9 cellular contexts compared by ENCODE assay signal in genomic region chr16:26765087-26765486, GRCh38.
DNase-seq lines count a peak whose midpoint lies in the region; ATAC-seq, FAIRE-seq and TF ChIP-seq lines count a peak whose summit lies in the region.
"Had no signal": no experiment of that assay in that cellular context is flagged by ENCODE, and none has a peak within 500 bp of the region (broad histone marks: within the 10 kb centered on the region; RNA-seq: fewer than 3 reads in every experiment).

No MANE protein-coding gene starts in this region.

- intact Hi-C loops in mucosa of descending colon (cut with DNase I, micrococcal nuclease) (no loop called here), vagina (cut with DNase I) (no loop called here)

- H3K9me3 Mint-ChIP-seq in glutamatergic neuron (ENCODE audit: unreplicated experiment), result peaks cover 4% of the 10 kb centered on the region

- TF ChIP-seq POLR2A in GM12891 (IDR thresholded peaks at IDR 0.05; ENCODE audit: low read depth, low read length), result no peak
- TF ChIP-seq POLR2A in vagina (IDR thresholded peaks at IDR 0.05), result no peak

- H3K27ac ChIP-seq in coronary artery (no peak overlapping the region), vagina (no peak overlapping the region)
- H3K27ac ChIP-seq: esophagus muscularis mucosa had no signal

- TF ChIP-seq CTCF in glutamatergic neuron (IDR thresholded peaks at IDR 0.05; ENCODE audit: partially characterized antibody, unreplicated experiment) (peak; percentile 78), mucosa of descending colon (IDR thresholded peaks at IDR 0.05) (no peak), coronary artery (IDR thresholded peaks at IDR 0.05) (no peak), vagina (IDR thresholded peaks at IDR 0.05) (no peak)

- H3K4me3 Mint-ChIP-seq in glutamatergic neuron (ENCODE audit: unreplicated experiment), result no peak overlapping the region

- H3K27me3 ChIP-seq in vagina, result no peaks in the 10 kb centered on the region
- H3K27me3 ChIP-seq: esophagus muscularis mucosa had no signal

- DNase-seq in AG08396 (ENCODE audit: low spot score) (peak; percentile 43), GM12891 (ENCODE audit: insufficient read length, low spot score) (peak; percentile 24), OCI-M1 (lab: John Stamatoyannopoulos, UW) (peak; percentile 28), glutamatergic neuron (peak; percentile 49), mucosa of descending colon (no peak), coronary artery (ENCODE audit: low spot score) (no peak), vagina (ENCODE audit: extremely low spot score in 2 of 2) (no peak)

- H3K9me3 ChIP-seq in mucosa of descending colon (no peaks in the 10 kb centered on the region), vagina (no peaks in the 10 kb centered on the region)
- H3K9me3 ChIP-seq: esophagus muscularis mucosa had no signal

- no peaks in the 10 kb centered on the region for H3K36me3 Mint-ChIP-seq in glutamatergic neuron (ENCODE audit: unreplicated experiment)

- H3K27me3 Mint-ChIP-seq in glutamatergic neuron (ENCODE audit: unreplicated experiment), result peaks cover 5% of the 10 kb centered on the region

- H3K36me3 ChIP-seq in mucosa of descending colon (ENCODE audit: low read depth), result no peaks in the 10 kb centered on the region
- no peaks in the 10 kb centered on the region for H3K36me3 ChIP-seq in vagina
- H3K36me3 ChIP-seq: esophagus muscularis mucosa had no signal

- no peak for FAIRE-seq in GM12891 (lab: Jason Lieb, UNC)

- H3K27ac Mint-ChIP-seq in glutamatergic neuron (ENCODE audit: unreplicated experiment), result no peak overlapping the region

- H3K4me3 ChIP-seq in mucosa of descending colon, result no peak overlapping the region
- H3K4me3 ChIP-seq in coronary artery, result no peak overlapping the region
- no peak overlapping the region for H3K4me3 ChIP-seq in vagina
- H3K4me3 ChIP-seq: esophagus muscularis mucosa had no signal

- H3K4me1 ChIP-seq in mucosa of descending colon (ENCODE audit: low read depth), result no peaks in the 10 kb centered on the region
- no peaks in the 10 kb centered on the region for H3K4me1 ChIP-seq in vagina
- H3K4me1 ChIP-seq: esophagus muscularis mucosa had no signal

- no peaks in the 10 kb centered on the region for H3K4me1 Mint-ChIP-seq in glutamatergic neuron (ENCODE audit: low read depth, unreplicated experiment)

- ATAC-seq in GM18520 (IDR thresholded peaks at IDR 0.05; ENCODE audit: unreplicated experiment) (no peak), mucosa of descending colon (no peak)

TF ChIP-seq in GM12891, 5 proteins besides CTCF, POLR2A, EP300 and RAD21:
- TF ChIP-seq POU2F2 (IDR thresholded peaks at IDR 0.05; ENCODE audit: low read depth, low read length), result no peak
- no peak for TF ChIP-seq TAF1 (IDR thresholded peaks at IDR 0.05; ENCODE audit: low read depth, low read length)
- TF ChIP-seq SPI1 (IDR thresholded peaks at IDR 0.05; ENCODE audit: low read depth, low read length), result peak; percentile 64

Comparison
In these comparisons a context has a peak if more than half of its experiments do, and no peak if none do; other contexts are left out.
1. DNase-seq: peak in AG08396 (single experiment), GM12891 (single experiment), OCI-M1 (single experiment) and glutamatergic neuron (single experiment); none in mucosa of descending colon (0 of 3), coronary artery (single experiment) and vagina (0 of 2).